Comparison of ENCODE assay signal across 1 cellular context in genomic region chr3:37935290-37935668, GRCh38.
TF ChIP-seq lines count a peak whose summit lies in the region.

No MANE protein-coding gene starts in this region.

TF ChIP-seq in HepG2, 621 proteins besides CTCF, POLR2A, EP300 and RAD21 (continued from another document and continues in another):
- TF ChIP-seq E2F2 (CRISPR knock-in tag; IDR thresholded peaks at IDR 0.05; ENCODE audit: borderline replicate concordance) (no peak), AHR (CRISPR knock-in tag; IDR thresholded peaks at IDR 0.05) (no peak), ARID5B (CRISPR knock-in tag; IDR thresholded peaks at IDR 0.05) (no peak), ZBTB39 (CRISPR knock-in tag; IDR thresholded peaks at IDR 0.05) (no peak), TFDP1 (CRISPR knock-in tag; IDR thresholded peaks at IDR 0.05; ENCODE audit: borderline replicate concordance) (no peak), NFAT5 (CRISPR knock-in tag; IDR thresholded peaks at IDR 0.05) (no peak), BCL3 (CRISPR knock-in tag; IDR thresholded peaks at IDR 0.05) (no peak), MXD3 (CRISPR knock-in tag; IDR thresholded peaks at IDR 0.05) (no peak), AHDC1 (CRISPR knock-in tag; IDR thresholded peaks at IDR 0.05; ENCODE audit: borderline replicate concordance) (no peak), ZNF652 (CRISPR knock-in tag; IDR thresholded peaks at IDR 0.05; ENCODE audit: borderline replicate concordance, low read depth) (no peak), PRDM4 (CRISPR knock-in tag; IDR thresholded peaks at IDR 0.05; ENCODE audit: borderline replicate concordance) (no peak), AGO1 (IDR thresholded peaks at IDR 0.05; ENCODE audit: low read depth, low read length, poor library complexity, severe bottlenecking) (no peak), NR0B2 (CRISPR knock-in tag; IDR thresholded peaks at IDR 0.05) (no peak), ZSCAN5A (CRISPR knock-in tag; IDR thresholded peaks at IDR 0.05; ENCODE audit: borderline replicate concordance) (no peak), ZNF10 (CRISPR knock-in tag; IDR thresholded peaks at IDR 0.05; ENCODE audit: borderline replicate concordance, low read depth) (no peak), PITX1 (CRISPR knock-in tag; IDR thresholded peaks at IDR 0.05) (no peak), ZBTB8A (CRISPR knock-in tag; IDR thresholded peaks at IDR 0.05; ENCODE audit: borderline replicate concordance, low read depth) (no peak), ZNF441 (CRISPR knock-in tag; IDR thresholded peaks at IDR 0.05; ENCODE audit: borderline replicate concordance) (no peak), ZBTB20 (CRISPR knock-in tag; IDR thresholded peaks at IDR 0.05; ENCODE audit: borderline replicate concordance, low read depth) (no peak), HNRNPL (IDR thresholded peaks at IDR 0.05; ENCODE audit: low read depth, low read length) (no peak)
